8 cellular contexts compared by ENCODE assay signal in the genomic region with DNA sequence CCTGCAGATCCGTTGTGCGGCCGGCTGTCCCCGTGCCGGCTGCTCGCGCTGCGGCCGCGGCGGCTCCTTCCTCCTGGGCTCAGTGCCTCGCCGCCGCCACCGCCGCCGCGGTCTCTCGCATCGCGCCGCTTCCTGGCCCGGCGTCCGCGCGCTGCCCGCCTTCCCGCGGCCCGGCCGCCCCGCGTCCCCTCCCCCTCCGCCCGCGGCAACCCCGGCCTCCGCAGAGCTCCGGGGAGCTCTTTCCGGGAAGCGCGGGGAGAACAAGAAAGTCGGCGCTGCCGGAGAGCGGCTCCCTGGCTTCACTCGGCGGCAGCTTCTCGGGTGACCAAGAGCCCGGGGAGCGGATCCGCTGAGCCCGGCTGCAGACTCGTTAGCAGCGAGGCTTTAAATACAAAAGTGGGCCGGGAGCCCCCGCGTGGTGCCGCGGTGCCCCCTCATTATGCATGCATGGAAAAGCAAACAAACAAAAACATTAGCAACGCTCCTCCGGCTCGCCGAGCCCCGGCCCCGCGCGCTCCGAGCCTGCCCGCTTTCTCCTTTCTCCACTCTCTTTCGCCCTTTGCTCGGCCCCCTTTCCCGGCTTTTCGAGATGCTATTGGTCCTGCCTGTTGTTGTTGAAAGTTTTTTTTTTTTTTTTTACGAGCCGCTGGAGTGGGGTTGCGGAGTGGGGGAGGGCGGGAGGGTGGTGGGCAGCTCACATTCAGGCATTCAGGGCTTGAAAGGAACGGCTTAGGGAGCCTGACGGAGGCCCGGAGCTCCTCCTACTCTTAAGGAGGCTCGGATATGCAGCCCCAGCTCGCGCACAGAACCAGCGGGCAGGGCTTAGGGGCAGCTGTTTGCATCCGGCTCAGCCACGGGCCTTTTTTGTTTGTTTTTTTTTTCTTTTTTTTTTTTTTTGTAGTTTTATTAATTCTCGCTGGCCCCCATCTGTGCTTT. TPM values are rescaled to one million over a fixed set of nuclear protein-coding genes. Genes with fewer than 3 reads are reported as not detected.
DNase-seq lines count a peak whose midpoint lies in the region; ATAC-seq, FAIRE-seq and TF ChIP-seq lines count a peak whose summit lies in the region.

A gene with protein sequence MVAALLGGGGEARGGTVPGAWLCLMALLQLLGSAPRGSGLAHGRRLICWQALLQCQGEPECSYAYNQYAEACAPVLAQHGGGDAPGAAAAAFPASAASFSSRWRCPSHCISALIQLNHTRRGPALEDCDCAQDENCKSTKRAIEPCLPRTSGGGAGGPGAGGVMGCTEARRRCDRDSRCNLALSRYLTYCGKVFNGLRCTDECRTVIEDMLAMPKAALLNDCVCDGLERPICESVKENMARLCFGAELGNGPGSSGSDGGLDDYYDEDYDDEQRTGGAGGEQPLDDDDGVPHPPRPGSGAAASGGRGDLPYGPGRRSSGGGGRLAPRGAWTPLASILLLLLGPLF (minus strand): TSS at position 361 of the 936 bp plus-strand sequence. CDS start 727 bp downstream, outside the sequence.

- H3K36me3 ChIP-seq in endothelial cell of umbilical vein (ENCODE audit: control insufficient read depth in 2 of 2, extremely low read depth in 1 of 2, insufficient read depth in 2 of 2, low read length in 2 of 2) = no peaks in the 10 kb centered on the region
- H3K36me3 ChIP-seq in mesodermal cell (ENCODE audit: control insufficient read depth, insufficient read depth, low read length) = no peaks in the 10 kb centered on the region

- no peaks in the 10 kb centered on the region for H3K79me2 ChIP-seq in endothelial cell of umbilical vein (ENCODE audit: control insufficient read depth, insufficient read depth, low read length)

- intact Hi-C loops in endothelial cell of umbilical vein (cut with micrococcal nuclease) = loop anchor here (1.0 to 10.0 kb wide), 6 partner anchors 201 to 1203 kb away; a partner anchor contains a TSS

- peak within 1 kb of the TSS; percentile 37 for H3K27ac ChIP-seq in 22Rv1
- no peak within 1 kb of the TSS for H3K27ac ChIP-seq in endothelial cell of umbilical vein (ENCODE audit: insufficient read depth, low read depth, low read length)
- peak within 1 kb of the TSS; percentile 96 for H3K27ac ChIP-seq in mesodermal cell (ENCODE audit: low read depth, low read length, severe bottlenecking)

- ATAC-seq in GM18511 (IDR thresholded peaks at IDR 0.05; ENCODE audit: unreplicated experiment) (peak; percentile 69), HG03159 (IDR thresholded peaks at IDR 0.05; ENCODE audit: unreplicated experiment) (peak; percentile 51)

- H3K4me1 ChIP-seq in endothelial cell of umbilical vein (ENCODE audit: control insufficient read depth, extremely low read depth, insufficient read depth, low read length) (peaks cover 3% of the 10 kb centered on the region), mesodermal cell (ENCODE audit: control insufficient read depth, insufficient read depth, low read length, poor library complexity, severe bottlenecking) (peaks cover 21% of the 10 kb centered on the region)

- H3K9me3 ChIP-seq in endothelial cell of umbilical vein (replicated peaks; ENCODE audit: control insufficient read depth, insufficient read depth, low read length) (no peaks in the 10 kb centered on the region), mesodermal cell (ENCODE audit: control insufficient read depth, low read length) (peaks cover 9% of the 10 kb centered on the region)

- DNase-seq in NOMO-1 treated with DMSO at 0.1 percent for 48 hours (lab: John Stamatoyannopoulos, UW; ENCODE audit: unreplicated experiment) = peak; percentile 32
- DNase-seq in activated T-cell treated with anti-CD3 and anti-CD28 coated beads for 24 hours (ENCODE audit: low read depth) = peak; percentile 55
- DNase-seq in endothelial cell of umbilical vein (ENCODE audit: low read depth, low spot score) = peak; percentile 84
- DNase-seq in stimulated activated CD8-positive, alpha-beta memory T cell treated with anti-CD3 and anti-CD28 coated beads, Interleukin-15, amount 100 ng/mL, for 24 hours (ENCODE audit: low read depth) = peak; percentile 16

- H3K27me3 ChIP-seq in endothelial cell of umbilical vein (ENCODE audit: control insufficient read depth in 2 of 2, insufficient read depth in 2 of 2, low read length in 2 of 2) = peaks cover 13 to 25% of the 10 kb centered on the region in 2 experiments

- peak within 1 kb of the TSS; percentile 83 for H3K4me2 ChIP-seq in endothelial cell of umbilical vein (ENCODE audit: insufficient read depth, low read length)

- FAIRE-seq in endothelial cell of umbilical vein (lab: Jason Lieb, UNC) = peak; percentile 64

- no peak for TF ChIP-seq CTCF in 22Rv1 (IDR thresholded peaks at IDR 0.05)
- TF ChIP-seq CTCF in endothelial cell of umbilical vein (IDR thresholded peaks at IDR 0.05; ENCODE audit: extremely low read depth in 1 of 2, insufficient read depth in 1 of 2, low read depth in 1 of 2, low read length in 2 of 2) = no peak

- H3K9me1 ChIP-seq in endothelial cell of umbilical vein (replicated peaks; ENCODE audit: control insufficient read depth, extremely low read depth, insufficient read depth, low read length) = no peaks in the 10 kb centered on the region

- POLR2A ChIA-PET in endothelial cell of umbilical vein (lab: Charles Lee) = interaction anchor here (0.7 kb wide), 2 partner anchors 119 to 273 kb away, joined by 3 read pairs; no protein-coding TSS in a partner anchor

- WGBS in mesodermal cell (ENCODE audit: insufficient coverage in 2 of 2), 2 experiments = 0% methylated on average over 28 to 48 of the region's 89 CpGs

- CTCF ChIA-PET in endothelial cell of umbilical vein (lab: Charles Lee) = interaction anchor here (0.8 to 2.2 kb wide), 10 partner anchors 8 to 779 kb away, joined by 3 to 10 read pairs (median 4); a partner anchor contains a TSS

- no peak for TF ChIP-seq POLR2A in endothelial cell of umbilical vein (IDR thresholded peaks at IDR 0.05; ENCODE audit: low read depth, low read length)

- peak within 1 kb of the TSS; percentile 59 to 69 (median 69) for H3K4me3 ChIP-seq in endothelial cell of umbilical vein (replicated peaks in 1 of 3; ENCODE audit: insufficient read depth in 1 of 3, low read depth in 1 of 3, low read length in 3 of 3)
- H3K4me3 ChIP-seq in mesodermal cell (ENCODE audit: extremely low read depth, insufficient read depth, low read length, poor library complexity, severe bottlenecking) = peak within 1 kb of the TSS; percentile 74

- no TSS peak for BruUV-seq in endothelial cell of umbilical vein (replicated peaks; lab: Mats Ljungman, UMichigan)

- H4K20me1 ChIP-seq in endothelial cell of umbilical vein (replicated peaks; ENCODE audit: control insufficient read depth, extremely low read depth, insufficient read depth, low read length) = no peaks in the 10 kb centered on the region

- H2AFZ ChIP-seq in endothelial cell of umbilical vein (ENCODE audit: low read depth, low read length) = peak within 1 kb of the TSS; percentile 89

- H3K9ac ChIP-seq in endothelial cell of umbilical vein (replicated peaks; ENCODE audit: extremely low read depth, insufficient read depth, low read length) = no peak within 1 kb of the TSS

- dilution Hi-C loops in endothelial cell of umbilical vein (cut with MboI; ENCODE audit: extremely low pct_ligation_motif_present, low sequenced_read_pairs) = no loop called here

TF ChIP-seq in endothelial cell of umbilical vein, 7 proteins besides CTCF, POLR2A, EP300 and RAD21:
- TF ChIP-seq MYC (IDR thresholded peaks at IDR 0.05; ENCODE audit: low read depth, low read length) (no peak), POLR2AphosphoS5 (IDR thresholded peaks at IDR 0.05; ENCODE audit: insufficient read depth, low read depth, low read length) (no peak), GATA2 (IDR thresholded peaks at IDR 0.05; ENCODE audit: insufficient read depth, insufficient read length, low read depth, low read length) (no peak), FOS (IDR thresholded peaks at IDR 0.05; ENCODE audit: borderline replicate concordance, insufficient read depth, low read length) (no peak), JUN (IDR thresholded peaks at IDR 0.05; ENCODE audit: borderline replicate concordance, insufficient read depth, insufficient read length, low read depth) (no peak), EZH2 (IDR thresholded peaks at IDR 0.05; ENCODE audit: borderline replicate concordance, low read depth, low read length, severe bottlenecking) (no peak)
- TF ChIP-seq, protein P1, sequence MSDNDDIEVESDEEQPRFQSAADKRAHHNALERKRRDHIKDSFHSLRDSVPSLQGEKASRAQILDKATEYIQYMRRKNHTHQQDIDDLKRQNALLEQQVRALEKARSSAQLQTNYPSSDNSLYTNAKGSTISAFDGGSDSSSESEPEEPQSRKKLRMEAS (IDR thresholded peaks at IDR 0.05; ENCODE audit: insufficient read depth, insufficient read length) = no peak

RNA-seq across cellular contexts. Expression of the gene that starts here (rescaled TPM):
- 0.15 and 0.18 TPM in 2 replicates for total RNA-seq in endothelial cell of umbilical vein
- polyA plus RNA-seq in endothelial cell of umbilical vein = 0.06 and 0.10 TPM in 2 replicates
- 0.03 and 0.04 TPM in 2 replicates for polyA plus RNA-seq in endothelial cell of umbilical vein (2011; cell fraction: cytosol; rRNA removed)
- 0.04 TPM in 1 of 2 replicates, not detected in the other for polyA plus RNA-seq in endothelial cell of umbilical vein (2011; cell fraction: nucleus; rRNA removed)
- not detected in 2 replicates for polyA plus RNA-seq in endothelial cell of umbilical vein (2012)
- polyA minus RNA-seq in endothelial cell of umbilical vein = 0.06 and 0.12 TPM in 2 replicates
- 81.0 TPM for polyA minus RNA-seq in endothelial cell of umbilical vein (2011; cell fraction: cytosol; rRNA and poly(A)+ RNA removed)
- 0.34 TPM in 2 replicates for polyA minus RNA-seq in endothelial cell of umbilical vein (2011; cell fraction: nucleus; rRNA and poly(A)+ RNA removed)
- polyA plus RNA-seq in mesodermal cell (2013, experiment 1 of 2) = 13.7 TPM
- polyA plus RNA-seq in mesodermal cell (2013, experiment 2 of 2) = 14.1 TPM

Comparison
In these comparisons a context has a peak if more than half of its experiments do, and no peak if none do; other contexts are left out.
1. DNase-seq: peak in every context shown above with its lines; median percentile 84 in endothelial cell of umbilical vein; 55 in activated T-cell treated with anti-CD3 and anti-CD28 coated beads for 24 hours; 32 in NOMO-1 treated with DMSO at 0.1 percent for 48 hours; 16 in stimulated activated CD8-positive, alpha-beta memory T cell treated with anti-CD3 and anti-CD28 coated beads, Interleukin-15, amount 100 ng/mL, for 24 hours.